In the genomic region with DNA sequence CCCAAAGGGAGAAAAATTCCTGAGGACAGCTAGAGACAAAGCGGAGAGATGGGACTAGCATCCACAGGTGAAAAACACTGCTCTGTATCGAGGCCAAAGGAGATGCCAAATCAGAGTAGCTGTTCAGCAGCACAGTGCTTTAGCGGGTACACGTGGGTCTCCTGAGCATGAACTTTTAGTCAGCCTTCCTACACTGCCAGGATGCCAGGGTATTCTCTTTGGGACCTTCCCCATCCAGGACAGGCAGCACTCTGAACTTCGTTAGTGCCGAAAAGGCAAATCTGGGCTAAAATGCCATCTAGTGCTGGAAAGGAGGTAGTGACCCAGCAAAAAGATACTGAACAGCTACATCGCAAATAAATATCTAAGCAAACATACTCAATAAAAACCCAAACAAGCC, we compare ENCODE assay signal across 8 cellular contexts.
DNase-seq lines count a peak whose midpoint lies in the region; ATAC-seq, FAIRE-seq and TF ChIP-seq lines count a peak whose summit lies in the region.

No MANE protein-coding gene starts in this region.

- H3K4me3 ChIP-seq in DND-41 (ENCODE audit: low read depth in 1 of 2, low read length in 2 of 2) = no peak overlapping the region
- no peak overlapping the region for H3K4me3 ChIP-seq in OCI-LY3 (ENCODE audit: low read length)
- H3K4me3 ChIP-seq in H1 (ENCODE audit: extremely low read depth in 1 of 4, insufficient read depth in 2 of 4, low read depth in 3 of 4, low read length in 4 of 4) = no peak overlapping the region
- H3K4me3 ChIP-seq in neural cell (ENCODE audit: low read length) = no peak overlapping the region

- H3K9me3 ChIP-seq in DND-41 (ENCODE audit: insufficient read depth, low read length, severe bottlenecking) (no peaks in the 10 kb centered on the region), OCI-LY3 (ENCODE audit: insufficient read depth, low read length) (no peaks in the 10 kb centered on the region), H1 (ENCODE audit: insufficient read depth in 2 of 2, low read depth in 1 of 2, low read length in 1 of 2) (no peaks in the 10 kb centered on the region), neural cell (ENCODE audit: low read length) (no peaks in the 10 kb centered on the region)

- H3K27ac Mint-ChIP-seq in stimulated activated effector memory CD8-positive, alpha-beta T cell treated with anti-CD3 and anti-CD28 coated beads, Interleukin-12 subunit alpha, Interleukin-12 subunit beta, amount 100 ng/mL, for 72 hours = no peak overlapping the region

- no peak overlapping the region for H4K91ac ChIP-seq in H1 (replicated peaks; ENCODE audit: insufficient read length, low read length)

- no peaks in the 10 kb centered on the region for H3F3A ChIP-seq in neural cell (ENCODE audit: insufficient read depth, low read length, poor library complexity, severe bottlenecking)

- no peak overlapping the region for H2AK5ac ChIP-seq in H1 (ENCODE audit: low read depth, low read length)

- peak; percentile 16 for DNase-seq in DND-41
- DNase-seq in H1 (ENCODE audit: low read depth in 1 of 2, low spot score in 2 of 2) = peak; percentile 19 to 52
- no peak for DNase-seq in stimulated activated effector memory CD8-positive, alpha-beta T cell treated with anti-CD3 and anti-CD28 coated beads, Interleukin-12 subunit alpha, Interleukin-12 subunit beta, amount 100 ng/mL, for 72 hours (ENCODE audit: low spot score in 2 of 2)

- TF ChIP-seq RAD21 in H1 (IDR thresholded peaks at IDR 0.05 in 1 of 2, conservative IDR thresholded peaks at IDR 0.05 in 1 of 2; ENCODE audit: low read depth in 2 of 2, low read length in 2 of 2) (peak; percentile 76 to 83), neural cell (conservative IDR thresholded peaks at IDR 0.05) (peak; percentile 36)

- H3K79me2 ChIP-seq in DND-41 (ENCODE audit: insufficient read depth, low read length) = no peaks in the 10 kb centered on the region
- H3K79me2 ChIP-seq in OCI-LY3 (ENCODE audit: low read length) = no peaks in the 10 kb centered on the region
- H3K79me2 ChIP-seq in H1 (ENCODE audit: control insufficient read depth in 1 of 2, insufficient read depth in 2 of 2, low read length in 2 of 2) = no peaks in the 10 kb centered on the region
- no peaks in the 10 kb centered on the region for H3K79me2 ChIP-seq in neural cell (replicated peaks; ENCODE audit: insufficient read depth, low read length)

- H2BK120ac ChIP-seq in H1 (replicated peaks; ENCODE audit: low read depth, low read length) = no peak overlapping the region

- H3K18ac ChIP-seq in H1 (ENCODE audit: extremely low read depth, low read length) = no peak overlapping the region

- no peak overlapping the region for H3K4me3 Mint-ChIP-seq in stimulated activated effector memory CD8-positive, alpha-beta T cell treated with anti-CD3 and anti-CD28 coated beads, Interleukin-12 subunit alpha, Interleukin-12 subunit beta, amount 100 ng/mL, for 72 hours

- H3K4me2 ChIP-seq in DND-41 (ENCODE audit: insufficient read depth, low read length) (no peak overlapping the region), OCI-LY3 (ENCODE audit: low read length) (peak overlapping the region; percentile 47), H1 (ENCODE audit: insufficient read depth in 1 of 2, low read depth in 2 of 2, low read length in 2 of 2) (peak overlapping the region in 1 of 2 experiments; percentile 12; a peak in 1 of 4 replicates), neural cell (ENCODE audit: low read length) (no peak overlapping the region)

- no peak overlapping the region for H4K8ac ChIP-seq in H1 (ENCODE audit: extremely low read depth, insufficient read depth, low read length)

- no peak overlapping the region for H3K14ac ChIP-seq in H1 (ENCODE audit: insufficient read length)

- H3K56ac ChIP-seq in H1 (replicated peaks; ENCODE audit: insufficient read length, low read depth, low read length) = no peak overlapping the region

- POLR2A ChIA-PET in H1 (lab: Charles Lee; ENCODE audit: partially characterized antibody) = no interaction called here

- H2BK15ac ChIP-seq in H1 (ENCODE audit: low read length) = no peak overlapping the region

- H3K9ac ChIP-seq in DND-41 (ENCODE audit: low read depth, low read length) (no peak overlapping the region), OCI-LY3 (ENCODE audit: low read length) (no peak overlapping the region), H1 (replicated peaks in 1 of 4; ENCODE audit: extremely low read depth in 1 of 4, low read depth in 3 of 4, low read length in 3 of 4) (no peak overlapping the region), neural cell (ENCODE audit: low read length) (no peak overlapping the region)

- H2BK20ac ChIP-seq in H1 (ENCODE audit: low read length) = no peak overlapping the region

- no peaks in the 10 kb centered on the region for H3K9me2 ChIP-seq in neural cell (ENCODE audit: insufficient read depth, low read length)

- H3K23ac ChIP-seq in H1 (ENCODE audit: insufficient read length) = no peak overlapping the region

- no peak overlapping the region for H3K4ac ChIP-seq in H1 (replicated peaks; ENCODE audit: insufficient read length, low read depth, low read length)

- TF ChIP-seq EP300 in H1 (IDR thresholded peaks at IDR 0.05; ENCODE audit: borderline replicate concordance in 1 of 2, low read depth in 2 of 2, low read length in 2 of 2) = no peak
- no peak for TF ChIP-seq EP300 in neural cell (conservative IDR thresholded peaks at IDR 0.05; ENCODE audit: poor library complexity, severe bottlenecking)

- H3K4me1 Mint-ChIP-seq in stimulated activated effector memory CD8-positive, alpha-beta T cell treated with anti-CD3 and anti-CD28 coated beads, Interleukin-12 subunit alpha, Interleukin-12 subunit beta, amount 100 ng/mL, for 72 hours = no peaks in the 10 kb centered on the region

- H3K36me3 ChIP-seq in DND-41 (ENCODE audit: insufficient read depth, low read length) (no peaks in the 10 kb centered on the region), OCI-LY3 (replicated peaks; ENCODE audit: low read depth, low read length) (no peaks in the 10 kb centered on the region), H1 (ENCODE audit: control insufficient read depth in 2 of 4, insufficient read depth in 4 of 4, low read length in 3 of 4) (no peaks in the 10 kb centered on the region), neural cell (ENCODE audit: insufficient read depth, low read length) (no peaks in the 10 kb centered on the region)

- H4K20me1 ChIP-seq in DND-41 (ENCODE audit: insufficient read depth, low read length) = no peaks in the 10 kb centered on the region
- H4K20me1 ChIP-seq in OCI-LY3 (ENCODE audit: insufficient read depth, low read length) = no peaks in the 10 kb centered on the region
- no peaks in the 10 kb centered on the region for H4K20me1 ChIP-seq in H1 (replicated peaks in 1 of 2; ENCODE audit: control insufficient read depth in 1 of 2, insufficient read depth in 2 of 2, low read length in 2 of 2)
- no peaks in the 10 kb centered on the region for H4K20me1 ChIP-seq in neural cell (ENCODE audit: insufficient read depth)

- no peak overlapping the region for H2AFZ ChIP-seq in DND-41 (ENCODE audit: low read depth, low read length)
- peak overlapping the region; percentile 52; the same call in 1 of the 2 replicates for H2AFZ ChIP-seq in OCI-LY3 (ENCODE audit: low read depth, low read length)
- H2AFZ ChIP-seq in H1 (ENCODE audit: low read length) = peak overlapping the region; percentile 85; the same call in 1 of the 2 replicates
- H2AFZ ChIP-seq in neural cell (ENCODE audit: low read depth, low read length) = no peak overlapping the region

- peak; percentile 71 for ATAC-seq in DND-41 (ENCODE audit: insufficient read depth, low read depth)
- ATAC-seq in GM19351 (IDR thresholded peaks at IDR 0.05; ENCODE audit: unreplicated experiment) = peak; percentile 95
- ATAC-seq in HG03521 (IDR thresholded peaks at IDR 0.05; ENCODE audit: unreplicated experiment) = peak; percentile 79
- no peak for ATAC-seq in HG03108 (IDR thresholded peaks at IDR 0.05; ENCODE audit: unreplicated experiment)
- no peak for ATAC-seq in stimulated activated effector memory CD8-positive, alpha-beta T cell treated with anti-CD3 and anti-CD28 coated beads, Interleukin-12 subunit alpha, Interleukin-12 subunit beta, amount 100 ng/mL, for 72 hours

- no peaks in the 10 kb centered on the region for H3K23me2 ChIP-seq in H1 (ENCODE audit: low read depth, low read length)

- TF ChIP-seq CTCF in DND-41 (IDR thresholded peaks at IDR 0.05; ENCODE audit: borderline replicate concordance, extremely low read depth, low read length, poor library complexity, severe bottlenecking) (peak; percentile 68), OCI-LY3 (IDR thresholded peaks at IDR 0.05; ENCODE audit: low read depth, low read length) (peak; percentile 59), H1 (IDR thresholded peaks at IDR 0.05; ENCODE audit: control extremely low read depth in 1 of 3, insufficient read depth in 1 of 3, low read depth in 1 of 3, low read length in 3 of 3) (peak; percentile 22 to 77 (median 70)), neural cell (IDR thresholded peaks at IDR 0.05; ENCODE audit: poor library complexity, severe bottlenecking) (peak; percentile 56)

- peak; percentile 98 for FAIRE-seq in H1 (lab: Jason Lieb, UNC)

- H3K36me3 Mint-ChIP-seq in stimulated activated effector memory CD8-positive, alpha-beta T cell treated with anti-CD3 and anti-CD28 coated beads, Interleukin-12 subunit alpha, Interleukin-12 subunit beta, amount 100 ng/mL, for 72 hours = no peaks in the 10 kb centered on the region

- no peak overlapping the region for H2BK5ac ChIP-seq in H1 (ENCODE audit: low read depth, low read length)

- no peak overlapping the region for H2BK12ac ChIP-seq in H1 (ENCODE audit: low read depth, low read length)

- 46% methylated on average over 7 of the region's 7 CpGs; no CpG with 5 or more reads in 1 of the 2 experiments for WGBS in H1 (ENCODE audit: extremely low coverage in 1 of 2, insufficient coverage in 1 of 2, insufficient read length in 1 of 2, insufficient replicate concordance in 2 of 2, low coverage in 1 of 2, low lambda C conversion rate in 2 of 2, missing lambda C conversion rate in 1 of 2), 2 experiments

- H3K4me1 ChIP-seq in DND-41 (ENCODE audit: insufficient read depth, low read length) (no peaks in the 10 kb centered on the region), OCI-LY3 (ENCODE audit: low read length) (peaks cover 11% of the 10 kb centered on the region), H1 (replicated peaks in 1 of 4; ENCODE audit: control insufficient read depth in 3 of 4, insufficient read depth in 4 of 4, low read length in 3 of 4) (no peaks in the 10 kb centered on the region)

- peaks cover 3% of the 10 kb centered on the region for H3K9me3 Mint-ChIP-seq in stimulated activated effector memory CD8-positive, alpha-beta T cell treated with anti-CD3 and anti-CD28 coated beads, Interleukin-12 subunit alpha, Interleukin-12 subunit beta, amount 100 ng/mL, for 72 hours

- no peaks in the 10 kb centered on the region for H3K79me1 ChIP-seq in H1 (ENCODE audit: low read depth, low read length)

- CTCF ChIA-PET in H1 (lab: Charles Lee; ENCODE audit: partially characterized antibody) = interaction anchor here (0.6 to 4.0 kb wide), 26 partner anchors 11 to 1227 kb away, joined by 3 to 15 read pairs (median 5); no protein-coding TSS in a partner anchor

- TF ChIP-seq POLR2A in H1 (IDR thresholded peaks at IDR 0.05; ENCODE audit: control extremely low read depth in 1 of 2, low read depth in 2 of 2, low read length in 2 of 2) = no peak

- no peak overlapping the region for H4K5ac ChIP-seq in H1 (ENCODE audit: insufficient read length, low read depth, low read length)

- H3K27me3 ChIP-seq in DND-41 (ENCODE audit: insufficient read depth, low read length, poor library complexity) (peaks cover 6% of the 10 kb centered on the region), OCI-LY3 (ENCODE audit: low read depth, low read length) (no peaks in the 10 kb centered on the region), H1 (replicated peaks in 1 of 4; ENCODE audit: control insufficient read depth in 3 of 4, extremely low read depth in 1 of 4, insufficient read depth in 3 of 4, low read length in 3 of 4) (no peaks in the 10 kb centered on the region), neural cell (ENCODE audit: insufficient read depth, low read depth, low read length) (no peaks in the 10 kb centered on the region)

- no peak overlapping the region for H3K27ac ChIP-seq in DND-41 (ENCODE audit: low read length)
- no peak overlapping the region for H3K27ac ChIP-seq in OCI-LY3 (ENCODE audit: low read length)
- no peak overlapping the region for H3K27ac ChIP-seq in H1 (ENCODE audit: low read depth, low read length)
- H3K27ac ChIP-seq in neural cell (ENCODE audit: low read length) = no peak overlapping the region

Comparison
In these comparisons a context has a peak if more than half of its experiments do, and no peak if none do; other contexts are left out.
1. ATAC-seq: peak in DND-41 (single experiment), GM19351 (single experiment) and HG03521 (single experiment); none in HG03108 (single experiment) and stimulated activated effector memory CD8-positive, alpha-beta T cell treated with anti-CD3 and anti-CD28 coated beads, Interleukin-12 subunit alpha, Interleukin-12 subunit beta, amount 100 ng/mL, for 72 hours (single experiment).
2. DNase-seq: peak in DND-41 (single experiment) and H1 (2 of 2); none in stimulated activated effector memory CD8-positive, alpha-beta T cell treated with anti-CD3 and anti-CD28 coated beads, Interleukin-12 subunit alpha, Interleukin-12 subunit beta, amount 100 ng/mL, for 72 hours (0 of 2).
3. H2AFZ ChIP-seq: peak in OCI-LY3 (single experiment) and H1 (single experiment); none in DND-41 (single experiment) and neural cell (single experiment).
4. Peak in every context shown above with its lines, with median percentiles within 50 percentile points of each other: CTCF ChIP-seq.